Comparison of ENCODE assay signal across 12 cellular contexts in the genomic region with DNA sequence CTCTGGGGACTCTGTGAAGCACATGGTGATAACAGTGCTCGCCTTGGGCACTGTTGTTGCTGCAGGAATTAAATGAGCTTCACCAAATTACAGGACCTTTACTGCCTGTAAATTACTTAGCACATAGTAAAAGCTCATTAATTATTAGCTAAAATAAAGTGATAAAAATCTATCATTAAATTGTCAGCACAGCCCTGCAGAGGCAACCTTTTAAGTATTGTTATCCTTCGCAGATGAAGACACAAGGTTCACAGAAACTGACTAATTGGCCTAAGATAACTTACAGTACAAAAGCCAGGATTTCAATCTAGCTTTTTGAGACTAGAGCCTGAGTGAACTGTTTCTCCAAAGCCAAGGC.
DNase-seq lines count a peak whose midpoint lies in the region; ATAC-seq, FAIRE-seq and TF ChIP-seq lines count a peak whose summit lies in the region.
"Had no signal": no experiment of that assay in that cellular context is flagged by ENCODE, and none has a peak within 500 bp of the region (broad histone marks: within the 10 kb centered on the region; RNA-seq: fewer than 3 reads in every experiment).

No MANE protein-coding gene starts in this region.

- CTCF ChIA-PET in K562 (lab: Yijun Ruan, JAX; ENCODE audit: low intra/inter-chr PET ratio) = no interaction called here

- no peak for TF ChIP-seq RAD21 in K562 (CRISPR knock-in tag; conservative IDR thresholded peaks at IDR 0.05 in 1 of 2, IDR thresholded peaks at IDR 0.05 in 1 of 2)

- 0 out of 2 replicates have a peak overlapping the region, but pooled peaks have one; percentile 26 for H3K4me2 ChIP-seq in K562 (ENCODE audit: insufficient read depth, low read length)

- peak overlapping the region in 1 of 2 experiments; percentile 53; a peak in 1 of 4 replicates for H3K9ac ChIP-seq in K562 (ENCODE audit: insufficient read depth in 1 of 2, low read depth in 2 of 2, low read length in 2 of 2)

- peaks cover 53% of the 10 kb centered on the region for H3K36me3 Mint-ChIP-seq in T-helper 2 cell treated with Interferon-gamma antibody and Interleukin-4, amounts not matched to agents 5 μg/mL and 100 μg/mL, for 36 hours (ENCODE audit: low read depth)

- no peaks in the 10 kb centered on the region for H3K27me3 Mint-ChIP-seq in T-helper 2 cell treated with Interferon-gamma antibody and Interleukin-4, amounts not matched to agents 5 μg/mL and 100 μg/mL, for 36 hours (ENCODE audit: low read depth)

- H3K9me1 ChIP-seq in K562 (ENCODE audit: control insufficient read depth, insufficient read depth, low read length) = no peaks in the 10 kb centered on the region

- no peaks in the 10 kb centered on the region for H3K27me3 ChIP-seq in K562 (ENCODE audit: control insufficient read depth in 2 of 2, insufficient read depth in 2 of 2, low read length in 2 of 2)
- H3K27me3 ChIP-seq: neutrophil had no signal

- peaks cover 51% of the 10 kb centered on the region for H3K79me2 ChIP-seq in K562 (ENCODE audit: control insufficient read depth, insufficient read depth, low read length)

- POLR2A ChIA-PET in K562 (lab: Yijun Ruan, JAX) = interaction anchor here (0.7 to 1.3 kb wide), 3 partner anchors 24 to 74 kb away, joined by 3 to 5 read pairs (median 3); no protein-coding TSS in a partner anchor

- H3K36me3 ChIP-seq in KOPT-K1 (ENCODE audit: insufficient read depth, low read length) = no peaks in the 10 kb centered on the region
- peaks cover 16% of the 10 kb centered on the region for H3K36me3 ChIP-seq in K562 (ENCODE audit: control insufficient read depth, insufficient read depth, low read length)

- in situ Hi-C loops in K562 (cut with MboI) = no loop called here

- intact Hi-C loops in K562 (cut with micrococcal nuclease) (loop anchor here (5.0 kb wide), 1 partner anchor 39 kb away; no protein-coding TSS in a partner anchor), sciatic nerve (cut with DNase I) (no loop called here)

- H3K4me3 Mint-ChIP-seq in T-helper 2 cell treated with Interferon-gamma antibody and Interleukin-4, amounts not matched to agents 5 μg/mL and 100 μg/mL, for 36 hours = peak overlapping the region; percentile 88

- H3K27ac ChIP-seq in KOPT-K1 (ENCODE audit: low read depth, low read length, poor library complexity, severe bottlenecking) (peak overlapping the region; percentile 80), K562 (ENCODE audit: extremely low read depth, low read depth, low read length) (peak overlapping the region; percentile 58; the same call in 1 of the 3 replicates)
- H3K27ac ChIP-seq: neutrophil had no signal

- H4K20me1 ChIP-seq in K562 (replicated peaks; ENCODE audit: control insufficient read depth, insufficient read depth, low read length) = no peaks in the 10 kb centered on the region

- no peak for TF ChIP-seq EP300 in K562 (IDR thresholded peaks at IDR 0.05; ENCODE audit: low read length)

- no peak for TF ChIP-seq POLR2A in K562 (conservative IDR thresholded peaks at IDR 0.05)

- BruUV-seq in K562 (replicated peaks; lab: Mats Ljungman, UMichigan) = no TSS peak

- peaks cover 28 to 53% of the 10 kb centered on the region in 2 experiments for H3K4me1 ChIP-seq in K562 (replicated peaks in 1 of 2; ENCODE audit: control insufficient read depth in 2 of 2, insufficient read depth in 2 of 2, low read length in 2 of 2)

- no peak overlapping the region for H3K4me3 ChIP-seq in K562

- FAIRE-seq in K562 (lab: Jason Lieb, UNC) = no peak
- FAIRE-seq: A204.1 had no signal

- H3K9me3 ChIP-seq in KOPT-K1 (ENCODE audit: insufficient read depth, low read length, poor library complexity, severe bottlenecking) = no peaks in the 10 kb centered on the region
- 0 out of 2 replicates have a peak, but pooled peaks cover 2% of the 10 kb centered on the region for H3K9me3 ChIP-seq in K562 (replicated peaks; ENCODE audit: control insufficient read depth, insufficient read depth, low read depth, low read length)
- H3K9me3 ChIP-seq: neutrophil had no signal

- WGBS in K562 (ENCODE audit: insufficient coverage, low coverage, missing lambda C conversion rate) = 67% methylated on average over 2 of the region's 2 CpGs

- no peak for ATAC-seq in K562
- ATAC-seq in sciatic nerve = peak; percentile 23
- no peak for ATAC-seq in HG03159 (IDR thresholded peaks at IDR 0.05; ENCODE audit: unreplicated experiment)

- no peak overlapping the region for H2AFZ ChIP-seq in K562 (ENCODE audit: low read depth, low read length)

- peaks cover 64% of the 10 kb centered on the region for H3K4me1 Mint-ChIP-seq in T-helper 2 cell treated with Interferon-gamma antibody and Interleukin-4, amounts not matched to agents 5 μg/mL and 100 μg/mL, for 36 hours (ENCODE audit: low read depth)

- TF ChIP-seq CTCF in K562 (IDR thresholded peaks at IDR 0.05 in 2 of 3, conservative IDR thresholded peaks at IDR 0.05 in 1 of 3; ENCODE audit: insufficient read depth in 2 of 3, low read depth in 1 of 3, low read length in 3 of 3) (no peak), GM10266 (IDR thresholded peaks at IDR 0.05; ENCODE audit: control insufficient read depth, insufficient read depth, low read depth, missing control alignments) (no peak)

- H3K27ac Mint-ChIP-seq in T-helper 2 cell treated with Interferon-gamma antibody and Interleukin-4, amounts not matched to agents 5 μg/mL and 100 μg/mL, for 36 hours = peak overlapping the region; percentile 92

- no peaks in the 10 kb centered on the region for H3K9me3 Mint-ChIP-seq in T-helper 2 cell treated with Interferon-gamma antibody and Interleukin-4, amounts not matched to agents 5 μg/mL and 100 μg/mL, for 36 hours

- no peak for DNase-seq in T-helper 2 cell treated with Interferon-gamma antibody and Interleukin-4, amounts not matched to agents 5 μg/mL and 100 μg/mL, for 36 hours (ENCODE audit: low spot score)
- no peak for DNase-seq in T-helper 2 cell
- no peak for DNase-seq in K562 (ENCODE audit: extremely low read depth in 1 of 4, low spot score in 3 of 4)
- no peak for DNase-seq in sciatic nerve (ENCODE audit: low spot score)
- no peak for DNase-seq in NCI-H446 treated with DMSO at 0.1 percent for 48 hours (lab: John Stamatoyannopoulos, UW)
- no peak for DNase-seq in GM10266 (ENCODE audit: extremely low spot score)
- DNase-seq: NCI-H1930, NCI-H82 had no signal

TF ChIP-seq in K562, 482 proteins besides CTCF, POLR2A, EP300 and RAD21:
- TF ChIP-seq DACH1 (IDR thresholded peaks at IDR 0.05; ENCODE audit: partially characterized antibody) (peak; percentile 7), ZKSCAN3 (CRISPR knock-in tag; IDR thresholded peaks at IDR 0.05) (no peak), RBM14 (IDR thresholded peaks at IDR 0.05; ENCODE audit: borderline replicate concordance, insufficient read depth, low read depth, low read length) (no peak), CREB3 (tag; conservative IDR thresholded peaks at IDR 0.05; ENCODE audit: low read depth) (0 out of 2 replicates have a peak, but pooled peaks have one; percentile 8), ARID3B (CRISPR knock-in tag; IDR thresholded peaks at IDR 0.05; ENCODE audit: borderline replicate concordance) (no peak), ZNF263 (CRISPR knock-in tag; IDR thresholded peaks at IDR 0.05; ENCODE audit: borderline replicate concordance) (0 out of 2 replicates have a peak, but pooled peaks have one; percentile 22)
